In genomic region chr9:137027369-137028012, GRCh38 we compare ENCODE assay signal across 1 cellular context.
TF ChIP-seq lines count a peak whose summit lies in the region.

No MANE protein-coding gene starts in this region.

TF ChIP-seq in H1, 55 proteins besides CTCF, POLR2A, EP300 and RAD21:
- TF ChIP-seq BRCA1 (IDR thresholded peaks at IDR 0.05; ENCODE audit: low read depth, low read length) (no peak), MAX (IDR thresholded peaks at IDR 0.05) (peak; percentile 7; the same call in 1 of the 2 replicates), ATF3 (IDR thresholded peaks at IDR 0.05; ENCODE audit: insufficient read depth, low read depth, low read length) (no peak), MAFK (IDR thresholded peaks at IDR 0.05; ENCODE audit: low read depth, low read length) (no peak), KDM1A (IDR thresholded peaks at IDR 0.05; ENCODE audit: borderline replicate concordance, low read length) (no peak), RNF2 (IDR thresholded peaks at IDR 0.05; ENCODE audit: borderline replicate concordance, low read depth, low read length, missing control alignments, poor library complexity, severe bottlenecking) (no peak), SRF (IDR thresholded peaks at IDR 0.05; ENCODE audit: low read depth, low read length) (no peak), TEAD4 (IDR thresholded peaks at IDR 0.05; ENCODE audit: low read depth, low read length) (no peak), RBBP5 (IDR thresholded peaks at IDR 0.05; ENCODE audit: borderline replicate concordance, low read depth, low read length) (no peak), CREB1 (IDR thresholded peaks at IDR 0.05) (no peak), GABPA (IDR thresholded peaks at IDR 0.05; ENCODE audit: borderline replicate concordance, insufficient read depth, low read length) (peak; percentile 60; the same call in 1 of the 2 replicates), BACH1 (IDR thresholded peaks at IDR 0.05; ENCODE audit: low read length) (no peak), ASH2L (IDR thresholded peaks at IDR 0.05; ENCODE audit: low read length) (no peak), RXRA (IDR thresholded peaks at IDR 0.05; ENCODE audit: insufficient read depth, low read depth, low read length) (no peak), JUND (IDR thresholded peaks at IDR 0.05; ENCODE audit: low read length) (no peak), NANOG (IDR thresholded peaks at IDR 0.05; ENCODE audit: insufficient read depth, low read depth, low read length, poor library complexity, severe bottlenecking) (no peak)
TF ChIP-seq in H1: peak in this region for 2.
